In genomic region chr9:136284311-136284710, GRCh38 we compare ENCODE assay signal across 20 cellular contexts. TPM values are rescaled to one million over a fixed set of nuclear protein-coding genes. Genes with fewer than 3 reads are reported as not detected.
"Had no signal": no experiment of that assay in that cellular context is flagged by ENCODE, and none has a peak within 500 bp of the region (broad histone marks: within the 10 kb centered on the region; RNA-seq: fewer than 3 reads in every experiment).

No MANE protein-coding gene starts in this region.

- H3K27ac ChIP-seq: esophagus muscularis mucosa, foreskin keratinocyte, lower lobe of right lung, neutrophil, testis, upper lobe of left lung had no signal

- H3K4me3 ChIP-seq: smooth muscle cell, testis had no signal

- H3K4me3 Mint-ChIP-seq: natural killer cell; stimulated activated effector memory CD8-positive, alpha-beta T cell treated with anti-CD3 and anti-CD28 coated beads, Interleukin-12 subunit alpha, Interleukin-12 subunit beta, amount 100 ng/mL, for 72 hours had no signal

- H3K9me3 Mint-ChIP-seq: natural killer cell; stimulated activated effector memory CD8-positive, alpha-beta T cell treated with anti-CD3 and anti-CD28 coated beads, Interleukin-12 subunit alpha, Interleukin-12 subunit beta, amount 100 ng/mL, for 72 hours had no signal

- H3K36me3 Mint-ChIP-seq: natural killer cell; stimulated activated effector memory CD8-positive, alpha-beta T cell treated with anti-CD3 and anti-CD28 coated beads, Interleukin-12 subunit alpha, Interleukin-12 subunit beta, amount 100 ng/mL, for 72 hours had no signal

- H3K27ac Mint-ChIP-seq: natural killer cell; stimulated activated effector memory CD8-positive, alpha-beta T cell treated with anti-CD3 and anti-CD28 coated beads, Interleukin-12 subunit alpha, Interleukin-12 subunit beta, amount 100 ng/mL, for 72 hours had no signal

- H3K4me1 ChIP-seq: foreskin keratinocyte had no signal

- H3K36me3 ChIP-seq: esophagus muscularis mucosa, heart right ventricle, lower lobe of right lung, neutrophil, pancreas, tibial nerve, upper lobe of left lung had no signal

- H3K27me3 ChIP-seq: pancreas, testis, upper lobe of left lung had no signal

- H3K4me2 ChIP-seq: smooth muscle cell had no signal

- H3K9me3 ChIP-seq: heart right ventricle, lower lobe of right lung, neutrophil, pancreas, testis, tibial nerve, upper lobe of left lung had no signal

RNA-seq across cellular contexts. Expression of gene CCDC187, which starts 19.6 kb away (rescaled TPM):
- total RNA-seq: dermis blood vessel endothelial cell, endothelial cell of umbilical vein, esophagus muscularis mucosa, fibroblast of lung, foreskin keratinocyte, left ventricle myocardium superior, omental fat pad, posterior vena cava, pulmonary artery endothelial cell, smooth muscle cell had no signal
- polyA plus RNA-seq: endothelial cell of umbilical vein, fibroblast of lung, neural cell had no signal
